In genomic region chr14:104216457-104216856, GRCh38 we compare ENCODE assay signal across 16 cellular contexts.
"Had no signal": no experiment of that assay in that cellular context is flagged by ENCODE, and none has a peak within 500 bp of the region (broad histone marks: within the 10 kb centered on the region; RNA-seq: fewer than 3 reads in every experiment).

No MANE protein-coding gene starts in this region.

- H3K4me3 ChIP-seq: coronary artery, dorsolateral prefrontal cortex, heart right ventricle, neural progenitor cell, ovary had no signal

- H3K4me2 ChIP-seq: neural progenitor cell had no signal

- H3K27ac Mint-ChIP-seq: natural killer cell, neural progenitor cell, progenitor cell of endocrine pancreas had no signal

- H3K27ac ChIP-seq: coronary artery, dorsolateral prefrontal cortex, heart right ventricle, neural progenitor cell, ovary had no signal

- H3K36me3 Mint-ChIP-seq: natural killer cell, neural progenitor cell had no signal

- H3K4me3 Mint-ChIP-seq: natural killer cell, neural progenitor cell had no signal

- H3K9ac ChIP-seq: neural progenitor cell had no signal

- H3K4me1 Mint-ChIP-seq: natural killer cell had no signal

- H3K9me3 ChIP-seq: heart right ventricle, ovary had no signal

- ATAC-seq: heart right ventricle, natural killer cell, sciatic nerve had no signal

- DNase-seq: central memory CD4-positive, alpha-beta T cell; dorsolateral prefrontal cortex; effector CD8-positive, alpha-beta T cell; foreskin melanocyte; hypothalamus; natural killer cell; nucleus accumbens; stimulated activated naive CD4-positive, alpha-beta T cell; trophoblast cell had no signal

- FAIRE-seq: islet of Langerhans had no signal

- H3K36me3 ChIP-seq: heart right ventricle, neural progenitor cell, ovary had no signal

- H3K27me3 ChIP-seq: neural progenitor cell, ovary had no signal

- H2AFZ ChIP-seq: neural progenitor cell had no signal

- H3K9me3 Mint-ChIP-seq: natural killer cell, neural progenitor cell had no signal
